ENCODE assay signal across 8 cellular contexts in the genomic region with DNA sequence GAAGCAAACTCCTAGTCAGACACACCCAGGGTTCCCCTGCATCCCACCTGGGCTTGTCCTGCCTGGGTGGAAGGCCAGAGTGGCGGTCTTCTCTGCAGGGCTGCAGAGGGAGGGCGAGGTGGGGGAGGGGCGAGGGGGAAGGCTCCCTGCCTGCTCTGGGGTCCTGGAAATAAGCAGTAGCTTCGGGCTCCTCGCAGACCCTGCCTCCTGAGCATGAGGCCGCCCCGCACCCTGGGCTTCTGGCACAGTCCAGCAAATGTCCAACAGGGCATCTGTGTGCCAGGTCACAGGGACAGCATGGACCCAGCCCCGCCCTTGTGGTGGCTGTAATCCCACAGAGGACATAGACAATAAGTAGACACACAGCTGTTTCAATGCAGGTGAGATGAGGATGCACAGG.
"Had no signal": no experiment of that assay in that cellular context is flagged by ENCODE, and none has a peak within 500 bp of the region (broad histone marks: within the 10 kb centered on the region; RNA-seq: fewer than 3 reads in every experiment).

No MANE protein-coding gene starts in this region.

- FAIRE-seq: H1, H54, K562 had no signal

- ATAC-seq: GM23338, K562 had no signal

- H2AFZ ChIP-seq: GM23338 had no signal

- H3K4me3 ChIP-seq: GM23338, K562 had no signal

- H3K27ac ChIP-seq: HL-60 had no signal

- DNase-seq: H9, HCEC 1CT, IMR-90 had no signal

- H3K4me2 ChIP-seq: GM23338 had no signal
